28 cellular contexts compared by ENCODE assay signal in the genomic region with DNA sequence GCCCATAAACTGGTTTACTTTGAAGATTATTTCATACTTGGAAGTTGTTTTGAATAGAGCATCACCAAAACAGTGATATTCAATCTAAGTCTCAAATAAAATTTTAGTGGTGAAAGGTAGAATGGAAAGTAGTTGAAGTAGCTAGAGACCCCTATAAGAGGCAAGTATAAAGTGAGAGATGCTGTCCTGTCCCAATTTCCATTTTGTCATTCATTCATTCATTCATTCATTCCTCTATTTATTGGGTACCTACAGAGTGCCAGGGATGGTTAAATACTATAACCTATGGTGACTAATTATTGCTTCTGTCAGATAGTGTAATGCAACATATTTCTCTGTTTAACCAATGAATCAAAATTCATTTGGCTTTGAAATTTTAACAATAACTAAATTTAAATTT. TPM values are rescaled to one million over a fixed set of nuclear protein-coding genes. Genes with fewer than 3 reads are reported as not detected.
"Had no signal": no experiment of that assay in that cellular context is flagged by ENCODE, and none has a peak within 500 bp of the region (broad histone marks: within the 10 kb centered on the region; RNA-seq: fewer than 3 reads in every experiment).

No MANE protein-coding gene starts in this region.

- H3K27me3 ChIP-seq: SJCRH30 had no signal

- H3K4me2 ChIP-seq: PC-9 had no signal

- DNase-seq: Kasumi-1, MG63, NCI-H1048, NCI-H1092 treated with DMSO at 0.1 percent for 48 hours, NCI-H1694 treated with DMSO at 0.1 percent for 48 hours, NCI-H187 treated with DMSO at 0.1 percent for 48 hours, NCI-H2029, NCI-H2171 treated with DMSO at 0.1 percent for 48 hours, NCI-H345, NCI-H446, NCI-H510A treated with DMSO at 0.1 percent for 48 hours, NCI-H524 treated with DMSO at 0.1 percent for 48 hours, PC-9, SHP77, SIG-M5, SJCRH30, T-cell had no signal

- H3K36me3 ChIP-seq: MG63, SJCRH30 had no signal

- H3K36me3 Mint-ChIP-seq: T-cell had no signal

- H3K9me3 ChIP-seq: MG63, SJCRH30 had no signal

- H2AFZ ChIP-seq: PC-9 had no signal

- ATAC-seq: Panc1, Right ventricle myocardium inferior, SK-N-SH treated with all-trans-retinoic acid at 6 μM for 48 hours, T-cell had no signal

- H3K4me3 ChIP-seq: MG63, PC-9, SJCRH30, SK-N-MC had no signal

- H3K27ac ChIP-seq: PC-9, RWPE1, SJCRH30, SK-N-MC had no signal

- H3K9me3 Mint-ChIP-seq: T-cell had no signal

- H3K27ac Mint-ChIP-seq: T-cell had no signal

- H3K4me1 Mint-ChIP-seq: T-cell had no signal

- FAIRE-seq: RCC 7860 had no signal

- H3K4me3 Mint-ChIP-seq: T-cell had no signal

RNA-seq across cellular contexts. Expression of a gene that starts 54.5 kb away (rescaled TPM):
- total RNA-seq: M059J, NCI-H460, OCI-LY7, Right ventricle myocardium inferior, RPMI7951, SJCRH30, SK-MEL-5, T-cell had no signal
